Comparison of ENCODE assay signal across 8 cellular contexts in the genomic region with DNA sequence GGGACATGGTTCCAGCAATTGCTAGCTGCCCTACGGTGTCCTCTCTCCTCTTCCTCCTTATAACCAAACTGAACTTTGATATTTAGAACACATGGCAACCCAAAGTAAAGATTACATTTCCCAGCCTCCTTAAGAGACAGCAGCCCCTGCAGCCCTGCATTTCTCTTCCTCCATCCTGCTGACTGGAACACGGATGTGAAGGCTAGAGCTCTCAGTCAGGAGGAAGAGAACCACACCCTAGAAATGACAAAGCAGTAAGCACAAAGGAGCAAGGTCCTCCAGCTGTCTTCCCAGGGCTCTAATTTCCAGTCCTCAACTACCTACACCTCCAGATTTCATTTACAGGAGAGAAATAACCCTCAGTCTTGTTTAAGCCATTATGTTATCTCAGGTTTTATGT. TPM values are rescaled to one million over a fixed set of nuclear protein-coding genes. Genes with fewer than 3 reads are reported as not detected.
A peak's percentile ranks its signal among the peaks of the same experiment; 100 is the strongest.
DNase-seq lines count a peak whose midpoint lies in the region; ATAC-seq and TF ChIP-seq lines count a peak whose summit lies in the region.

No MANE protein-coding gene starts in this region.

- H3K36me3 ChIP-seq in SK-N-MC (ENCODE audit: insufficient read depth, low read length) (peaks cover 49% of the 10 kb centered on the region; the same call in 1 of the 2 replicates), esophagus squamous epithelium (peaks cover 10 to 89% (median 10%) of the 10 kb centered on the region in 3 donors), osteoblast (ENCODE audit: insufficient read depth, low read length) (peaks cover 86% of the 10 kb centered on the region)

- H3K4me2 ChIP-seq in osteoblast (ENCODE audit: insufficient read depth, low read length): no peak overlapping the region

- in situ Hi-C loops in Caki2 (cut with HindIII; ENCODE audit: low pct_unique_long_range_greater_than_20kb, low sequenced_read_pairs): no loop called here

- H2AFZ ChIP-seq in osteoblast (ENCODE audit: low read length): no peak overlapping the region

- no peak overlapping the region for H3K9ac ChIP-seq in SK-N-MC (ENCODE audit: insufficient read length)

- intact Hi-C loops in esophagus squamous epithelium (cut with DNase I): no loop called here

- H3K4me3 ChIP-seq in SK-N-MC (no peak overlapping the region), esophagus squamous epithelium (no peak overlapping the region), osteoblast (ENCODE audit: insufficient read depth, low read length) (no peak overlapping the region)

- H3K4me1 ChIP-seq in esophagus squamous epithelium (peaks cover 20 to 55% (median 36%) of the 10 kb centered on the region in 3 donors), osteoblast (ENCODE audit: insufficient read depth, low read length) (peaks cover 32% of the 10 kb centered on the region)

- DNase-seq in Caki2 (ENCODE audit: low read depth) (peak; percentile 33), SK-N-MC (ENCODE audit: low read depth, low spot score) (no peak), esophagus squamous epithelium (lab: John Stamatoyannopoulos, UW) (no peak), osteoblast (ENCODE audit: insufficient read length, low spot score, missing footprints) (no peak), glomerular visceral epithelial cell (ENCODE audit: extremely low spot score) (no peak), NCI-H2196 (lab: John Stamatoyannopoulos, UW; ENCODE audit: unreplicated experiment) (no peak)

- ATAC-seq in HG02970 (IDR thresholded peaks at IDR 0.05; ENCODE audit: low FRiP score, unreplicated experiment) (no peak), HG02588 (IDR thresholded peaks at IDR 0.05; ENCODE audit: unreplicated experiment) (no peak)

- no peak for TF ChIP-seq CTCF in esophagus squamous epithelium (IDR thresholded peaks at IDR 0.05)
- TF ChIP-seq CTCF in osteoblast (IDR thresholded peaks at IDR 0.05; ENCODE audit: extremely low read depth, low read depth, low read length): no peak

- H3K27ac ChIP-seq in SK-N-MC (peak overlapping the region; percentile 54; the same call in 1 of the 2 replicates), esophagus squamous epithelium (peak overlapping the region; percentile 61 to 87 (median 86)), osteoblast (ENCODE audit: low read depth, low read length) (peak overlapping the region; percentile 75)

- H3K27me3 ChIP-seq in esophagus squamous epithelium: no peaks in the 10 kb centered on the region
- no peaks in the 10 kb centered on the region for H3K27me3 ChIP-seq in osteoblast (ENCODE audit: insufficient read depth, low read length)

- TF ChIP-seq POLR2A in esophagus squamous epithelium (IDR thresholded peaks at IDR 0.05): no peak

- WGBS in esophagus squamous epithelium, 2 donors: 28 to 47% methylated on average over 2 of the region's 2 CpGs

- H3K9me3 ChIP-seq in SK-N-MC (ENCODE audit: low read depth, low read length): no peaks in the 10 kb centered on the region
- no peaks in the 10 kb centered on the region for H3K9me3 ChIP-seq in esophagus squamous epithelium
- H3K9me3 ChIP-seq in osteoblast (ENCODE audit: low read depth, low read length): no peaks in the 10 kb centered on the region

- H4K20me1 ChIP-seq in osteoblast (ENCODE audit: insufficient read depth, low read length): peaks cover 62% of the 10 kb centered on the region

- H3K79me2 ChIP-seq in osteoblast (ENCODE audit: insufficient read depth, low read length): peaks cover 79% of the 10 kb centered on the region

RNA-seq across cellular contexts. Expression of gene DYNC1LI2, which starts 10.9 kb away (rescaled TPM):
- total RNA-seq in Caki2 (2014; rRNA removed; shearing (Covaris generic); ENCODE audit: low replicate concordance): 45.7 and 66.9 TPM in 2 replicates
- total RNA-seq in esophagus squamous epithelium: 100 to 1,000 TPM in 1 of 4 donors, 10 to 100 TPM in 3; 66.4 to 140 (median 86.2) TPM
- total RNA-seq in osteoblast: 157 and 183 TPM in 2 replicates

RNA-seq across cellular contexts. Expression of gene CMTM4, which starts 44.0 kb away (rescaled TPM):
- 14.3 and 16.2 TPM in 2 replicates for total RNA-seq in Caki2 (2014; rRNA removed; shearing (Covaris generic); ENCODE audit: low replicate concordance)
- 10 to 100 TPM; 13.7 to 24.0 (median 15.8) TPM for total RNA-seq in esophagus squamous epithelium
- 42.7 and 52.5 TPM in 2 replicates for total RNA-seq in osteoblast
